ENCODE assay signal across 29 cellular contexts in genomic region chr5:95954716-95955115, GRCh38. TPM values are rescaled to one million over a fixed set of nuclear protein-coding genes. Genes with fewer than 3 reads are reported as not detected.
DNase-seq lines count a peak whose midpoint lies in the region; ATAC-seq, FAIRE-seq and TF ChIP-seq lines count a peak whose summit lies in the region.
"Had no signal": no experiment of that assay in that cellular context is flagged by ENCODE, and none has a peak within 500 bp of the region (broad histone marks: within the 10 kb centered on the region; RNA-seq: fewer than 3 reads in every experiment).

No MANE protein-coding gene starts in this region.

- POLR2A ChIA-PET in GM12878 (lab: Charles Lee), result interaction anchor here (0.6 to 4.1 kb wide), 12 partner anchors 9 to 231 kb away, joined by 3 to 20 read pairs (median 4); no protein-coding TSS in a partner anchor

- peaks cover 53% of the 10 kb centered on the region for H3K36me3 Mint-ChIP-seq in activated CD4-positive, alpha-beta T cell treated with anti-CD3 and anti-CD28 coated beads, Interleukin-2, amount 10 ng/mL, durations not matched to agents 24 days and 14 days (ENCODE audit: low read depth)
- peaks cover 28% of the 10 kb centered on the region for H3K36me3 Mint-ChIP-seq in activated T-cell treated with anti-CD3 and anti-CD28 coated beads, Interleukin-2, amount 50 U/mL, for 4 hours (ENCODE audit: insufficient read depth)

- H3K4me1 Mint-ChIP-seq in activated CD4-positive, alpha-beta T cell treated with anti-CD3 and anti-CD28 coated beads, Interleukin-2, amount 10 ng/mL, durations not matched to agents 24 days and 14 days, result peaks cover 57% of the 10 kb centered on the region
- peaks cover 50% of the 10 kb centered on the region for H3K4me1 Mint-ChIP-seq in activated T-cell treated with anti-CD3 and anti-CD28 coated beads, Interleukin-2, amount 50 U/mL, for 4 hours (ENCODE audit: low read depth)

- FAIRE-seq in GM12878 (lab: Jason Lieb, UNC), result no peak
- FAIRE-seq: A204.1, frontal cortex had no signal

- CTCF ChIA-PET in GM12878 (lab: Yijun Ruan, JAX), result interaction anchor here (0.6 to 5.8 kb wide), 9 partner anchors 12 to 419 kb away, joined by 3 to 54 read pairs (median 5); no protein-coding TSS in a partner anchor

- no TSS peak for BruUV-seq in GM12878 (replicated peaks; lab: Mats Ljungman, UMichigan)

- no peak overlapping the region for H3K4me2 ChIP-seq in GM12878 (ENCODE audit: control insufficient read depth, insufficient read depth)

- SMC1A ChIA-PET in GM12878 (lab: Charles Lee; ENCODE audit: uncharacterized antibody, unreplicated experiment), result interaction anchor here (0.6 to 7.1 kb wide), 14 partner anchors 12 to 467 kb away, joined by 3 to 62 read pairs (median 5); no protein-coding TSS in a partner anchor

- H3K27ac Mint-ChIP-seq in activated CD4-positive, alpha-beta T cell treated with anti-CD3 and anti-CD28 coated beads, Interleukin-2, amount 10 ng/mL, durations not matched to agents 24 days and 14 days, result no peak overlapping the region
- H3K27ac Mint-ChIP-seq: activated B cell treated with CpG ODN at 0.5 μM for 24 hours; activated CD4-positive, alpha-beta memory T cell treated with anti-CD3 and anti-CD28 coated beads, Interleukin-2, amount 10 ng/mL, durations not matched to agents 7 days and 5 days; activated naive CD8-positive, alpha-beta T cell treated with anti-CD3 and anti-CD28 coated beads, Interleukin-2, amount 50 U/mL, for 24 hours; H9 had no signal

- H3K9ac ChIP-seq in GM12878 (ENCODE audit: control insufficient read depth, insufficient read depth, low read length), result no peak overlapping the region
- H3K9ac ChIP-seq: parathyroid adenoma had no signal

- WGBS in GM12878 (ENCODE audit: insufficient coverage, insufficient replicate concordance, low lambda C conversion rate, missing lambda C conversion rate), result 98% methylated on average over 3 of the region's 3 CpGs

- no peak for ATAC-seq in GM12878
- no peak for ATAC-seq in GM21717 (IDR thresholded peaks at IDR 0.05; ENCODE audit: unreplicated experiment)
- ATAC-seq in activated T-cell treated with anti-CD3 and anti-CD28 coated beads, Interleukin-2, amount 50 U/mL, for 4 hours, result no peak
- ATAC-seq in GM19397 (IDR thresholded peaks at IDR 0.05; ENCODE audit: unreplicated experiment), result no peak
- ATAC-seq: activated naive CD8-positive, alpha-beta T cell treated with anti-CD3 and anti-CD28 coated beads, Interleukin-2, amount 50 U/mL, for 24 hours; left ventricle myocardium superior; stimulated activated naive CD8-positive, alpha-beta T cell treated with anti-CD3 and anti-CD28 coated beads, Interleukin-15, Interleukin-2, amounts not matched to agents 100 U/mL and 50 U/mL, for 24 hours had no signal

- H3K27me3 ChIP-seq in GM12878 (replicated peaks in 1 of 2; ENCODE audit: control insufficient read depth in 2 of 2, insufficient read depth in 2 of 2, low read length in 1 of 2), result no peaks in the 10 kb centered on the region
- H3K27me3 ChIP-seq: BE2C, hepatocyte, right atrium auricular region, transverse colon had no signal

- no peaks in the 10 kb centered on the region for H4K20me1 ChIP-seq in GM12878 (ENCODE audit: control insufficient read depth, insufficient read depth)

- peak overlapping the region; percentile 36 for H3K4me3 ChIP-seq in GM12878
- H3K4me3 ChIP-seq: hepatocyte, right atrium auricular region, transverse colon had no signal

- peaks cover 94% of the 10 kb centered on the region for H3K79me2 ChIP-seq in GM12878 (ENCODE audit: control insufficient read depth, insufficient read depth, low read length)

- no peak for TF ChIP-seq CTCF in GM12878 (IDR thresholded peaks at IDR 0.05 in 2 of 3, conservative IDR thresholded peaks at IDR 0.05 in 1 of 3; ENCODE audit: control insufficient read depth in 2 of 3, extremely low read depth in 1 of 3, insufficient read depth in 1 of 3, low read depth in 3 of 3, low read length in 3 of 3)

- DNase-seq in activated CD4-positive, alpha-beta T cell treated with anti-CD3 and anti-CD28 coated beads, Interleukin-2, amount 10 ng/mL, durations not matched to agents 24 days and 14 days, result no peak
- DNase-seq in activated CD4-positive, alpha-beta T cell treated with anti-CD3 and anti-CD28 coated beads, Interleukin-2, amount 50 U/mL, for 1 hour, result no peak
- DNase-seq in GM12878 (ENCODE audit: low read depth, low spot score) (no peak), iris pigment epithelial cell (ENCODE audit: low read depth) (peak; percentile 51), SHP77 treated with DMSO at 0.1 percent for 48 hours (lab: John Stamatoyannopoulos, UW) (no peak)
- no peak for DNase-seq in activated T-cell treated with anti-CD3 and anti-CD28 coated beads, Interleukin-2, amount 50 U/mL, for 4 hours
- DNase-seq: activated B cell treated with CpG ODN at 0.5 μM for 24 hours; activated CD4-positive, alpha-beta memory T cell treated with anti-CD3 and anti-CD28 coated beads, Interleukin-2, amount 10 ng/mL, durations not matched to agents 7 days and 5 days; activated gamma-delta T cell; activated naive CD8-positive, alpha-beta T cell treated with anti-CD3 and anti-CD28 coated beads, Interleukin-2, amount 50 U/mL, for 24 hours; BE2C; cerebellar nuclear complex; COR-L47; DMS79; H9; left ventricle myocardium superior; NCI-H1105 treated with DMSO at 0.1 percent for 48 hours; NCI-H2029; RPMI8226; stimulated activated naive CD8-positive, alpha-beta T cell treated with anti-CD3 and anti-CD28 coated beads, Interleukin-15, Interleukin-2, amounts not matched to agents 100 U/mL and 50 U/mL, for 24 hours; transverse colon had no signal

- no peak overlapping the region for H3K27ac ChIP-seq in GM12878 (ENCODE audit: control insufficient read depth, insufficient read depth)
- H3K27ac ChIP-seq: hepatocyte, parathyroid adenoma, transverse colon had no signal

- H3K9me3 Mint-ChIP-seq in activated CD4-positive, alpha-beta T cell treated with anti-CD3 and anti-CD28 coated beads, Interleukin-2, amount 10 ng/mL, durations not matched to agents 24 days and 14 days, result peaks cover 5% of the 10 kb centered on the region
- no peaks in the 10 kb centered on the region for H3K9me3 Mint-ChIP-seq in activated T-cell treated with anti-CD3 and anti-CD28 coated beads, Interleukin-2, amount 50 U/mL, for 4 hours
- H3K9me3 Mint-ChIP-seq: activated B cell treated with CpG ODN at 0.5 μM for 24 hours; activated naive CD8-positive, alpha-beta T cell treated with anti-CD3 and anti-CD28 coated beads, Interleukin-2, amount 50 U/mL, for 24 hours; H9; nephron had no signal

- no peaks in the 10 kb centered on the region for H3K27me3 Mint-ChIP-seq in activated CD4-positive, alpha-beta T cell treated with anti-CD3 and anti-CD28 coated beads, Interleukin-2, amount 10 ng/mL, durations not matched to agents 24 days and 14 days
- H3K27me3 Mint-ChIP-seq in activated T-cell treated with anti-CD3 and anti-CD28 coated beads, Interleukin-2, amount 50 U/mL, for 4 hours (ENCODE audit: low read depth), result no peaks in the 10 kb centered on the region
- H3K27me3 Mint-ChIP-seq: activated B cell treated with CpG ODN at 0.5 μM for 24 hours; activated CD4-positive, alpha-beta memory T cell treated with anti-CD3 and anti-CD28 coated beads, Interleukin-2, amount 10 ng/mL, durations not matched to agents 7 days and 5 days; activated naive CD8-positive, alpha-beta T cell treated with anti-CD3 and anti-CD28 coated beads, Interleukin-2, amount 50 U/mL, for 24 hours had no signal

- H2AFZ ChIP-seq in GM12878 (ENCODE audit: control insufficient read depth, low read depth, low read length), result no peak overlapping the region
- H2AFZ ChIP-seq: hepatocyte, parathyroid adenoma had no signal

- TF ChIP-seq POLR2A in GM12878 (IDR thresholded peaks at IDR 0.05; ENCODE audit: low read depth, low read length), result no peak

- no peaks in the 10 kb centered on the region; the same call in 2 of the 3 replicates for H3K9me3 ChIP-seq in GM12878 (replicated peaks; ENCODE audit: control insufficient read depth, insufficient read depth, low read length)
- H3K9me3 ChIP-seq: BE2C, right atrium auricular region, transverse colon had no signal

- RAD21 ChIA-PET in GM12878 (lab: Charles Lee; ENCODE audit: unreplicated experiment), result interaction anchor here (0.7 to 5.3 kb wide), 15 partner anchors 11 to 381 kb away, joined by 3 to 42 read pairs (median 5); no protein-coding TSS in a partner anchor

- TF ChIP-seq EP300 in GM12878 (IDR thresholded peaks at IDR 0.05; ENCODE audit: borderline replicate concordance in 1 of 2, control insufficient read depth in 1 of 2, low read depth in 2 of 2, low read length in 2 of 2), result no peak

- in situ Hi-C loops in GM12878 (cut with MboI), result loop anchor here (5.0 kb wide), 1 partner anchor 92 kb away; no protein-coding TSS in a partner anchor

- intact Hi-C loops in activated CD4-positive, alpha-beta T cell treated with anti-CD3 and anti-CD28 coated beads, Interleukin-2, amount 10 ng/mL, durations not matched to agents 24 days and 14 days (cut with micrococcal nuclease), result loop anchor here (5.0 kb wide), 1 partner anchor 62 kb away; no protein-coding TSS in a partner anchor
- intact Hi-C loops in GM12878 (cut with micrococcal nuclease; ENCODE audit: unreplicated experiment), result loop anchor here (10.0 kb wide), 1 partner anchor 310 kb away; the partner anchor contains the start of gene RFESD

- peaks cover 0 to 6% of the 10 kb centered on the region in 2 experiments; a peak in 1 of 4 replicates for H3K36me3 ChIP-seq in GM12878 (ENCODE audit: control insufficient read depth in 2 of 2, insufficient read depth in 2 of 2, low read length in 1 of 2)
- H3K36me3 ChIP-seq: BE2C, right atrium auricular region, transverse colon had no signal

- H3K4me3 Mint-ChIP-seq in activated CD4-positive, alpha-beta T cell treated with anti-CD3 and anti-CD28 coated beads, Interleukin-2, amount 10 ng/mL, durations not matched to agents 24 days and 14 days, result peak overlapping the region; percentile 7
- no peak overlapping the region for H3K4me3 Mint-ChIP-seq in activated T-cell treated with anti-CD3 and anti-CD28 coated beads, Interleukin-2, amount 50 U/mL, for 4 hours
- H3K4me3 Mint-ChIP-seq: activated B cell treated with CpG ODN at 0.5 μM for 24 hours; activated CD4-positive, alpha-beta memory T cell treated with anti-CD3 and anti-CD28 coated beads, Interleukin-2, amount 10 ng/mL, durations not matched to agents 7 days and 5 days; activated naive CD8-positive, alpha-beta T cell treated with anti-CD3 and anti-CD28 coated beads, Interleukin-2, amount 50 U/mL, for 24 hours; H9; nephron had no signal

- no peak for TF ChIP-seq RAD21 in GM12878 (IDR thresholded peaks at IDR 0.05; ENCODE audit: insufficient read depth, low read depth, low read length)

- peaks cover 9% of the 10 kb centered on the region; the same call in 1 of the 2 replicates for H3K4me1 ChIP-seq in GM12878 (ENCODE audit: control insufficient read depth, insufficient read depth, low read length)
- H3K4me1 ChIP-seq: BE2C had no signal

RNA-seq across cellular contexts. Expression of gene ELL2, which starts 6.9 kb away (rescaled TPM):
- total RNA-seq in activated CD4-positive, alpha-beta T cell treated with anti-CD3 and anti-CD28 coated beads, Interleukin-2, amount 10 ng/mL, durations not matched to agents 24 days and 14 days, result 103 and 111 TPM in 2 replicates
- 85.3 and 105 TPM in 2 replicates for total RNA-seq in GM12878 (2013; cell fraction: nucleolus; rRNA removed)
- total RNA-seq in GM12878 (2014; rRNA removed), result 59.9 and 61.6 TPM in 2 replicates
- 83.8 and 87.5 TPM in 2 replicates for total RNA-seq in GM12878 (2014; rRNA removed; fragmentation: Illumina TruSeq; extraction: Trizol)
- total RNA-seq in GM12878 (2021), result 76.1 and 76.9 TPM in 2 replicates
- 24.4 TPM for polyA plus RNA-seq in GM12878 (2011; ENCODE audit: low read depth)
- polyA plus RNA-seq in GM12878 (2011; rRNA removed), result 91.4 and 122 TPM in 2 replicates
- 38.3 and 41.6 TPM in 2 replicates for polyA plus RNA-seq in GM12878 (2011; cell fraction: cytosol; rRNA removed)
- 70.5 and 86.0 TPM in 2 replicates for polyA plus RNA-seq in GM12878 (2011; cell fraction: nucleus; rRNA removed)
- polyA plus RNA-seq in GM12878 (2012), result 32.2 and 37.2 TPM in 2 replicates
- polyA plus RNA-seq in GM12878 (2014; fragmentation: Illumina TruSeq; extraction: Trizol), result 64.9 and 73.3 TPM in 2 replicates
- polyA plus RNA-seq in GM12878 (2014; fragmentation: Nextera tagmentation; extraction: Ambion mirVana), result 10 to 100 TPM; 24.2 to 34.4 TPM
- polyA plus RNA-seq in GM12878 (2014; rRNA removed), result 46.4 and 47.7 TPM in 2 replicates
- 10 to 100 TPM; 50.2 to 53.1 TPM for polyA plus RNA-seq in GM12878 (2016; fragmentation: Nextera tagmentation; extraction: Ambion mirVana)
- 110 and 125 TPM in 2 replicates for polyA minus RNA-seq in GM12878 (2011; rRNA and poly(A)+ RNA removed)
- polyA minus RNA-seq in GM12878 (2011; cell fraction: cytosol; rRNA and poly(A)+ RNA removed), result 41.3 and 44.8 TPM in 2 replicates
- 172 and 368 TPM in 2 replicates for polyA minus RNA-seq in GM12878 (2011; cell fraction: nucleus; rRNA and poly(A)+ RNA removed)
- total RNA-seq in activated T-cell treated with anti-CD3 and anti-CD28 coated beads, Interleukin-2, amount 50 U/mL, for 4 hours, result 100 to 1,000 TPM in 1 of 3 donors, 10 to 100 TPM in 2; 69.7 to 103 (median 87.0) TPM
